ENCODE assay signal across 10 cellular contexts in genomic region chrX:106608016-106608415, GRCh38. TPM values are rescaled to one million over a fixed set of nuclear protein-coding genes. Genes with fewer than 3 reads are reported as not detected.
DNase-seq lines count a peak whose midpoint lies in the region; ATAC-seq lines count a peak whose summit lies in the region.
"Had no signal": no experiment of that assay in that cellular context is flagged by ENCODE, and none has a peak within 500 bp of the region (broad histone marks: within the 10 kb centered on the region; RNA-seq: fewer than 3 reads in every experiment).

No MANE protein-coding gene starts in this region.

- intact Hi-C loops in activated CD4-positive, alpha-beta memory T cell treated with anti-CD3 and anti-CD28 coated beads for 36 hours (cut with micrococcal nuclease) = no loop called here

- DNase-seq in activated T-cell treated with anti-CD3 and anti-CD28 coated beads, Interleukin-2, amount 50 U/mL, for 72 hours = peak; percentile 4 to 7
- no peak for DNase-seq in activated T-cell treated with anti-CD3 and anti-CD28 coated beads, Interleukin-2, amount 50 U/mL, for 24 hours
- DNase-seq in NCI-H187 (lab: John Stamatoyannopoulos, UW) = peak; percentile 8 to 18
- DNase-seq in activated CD4-positive, alpha-beta memory T cell treated with anti-CD3 and anti-CD28 coated beads for 36 hours = peak; percentile 45
- no peak for DNase-seq in stimulated activated effector memory CD8-positive, alpha-beta T cell treated with anti-CD3 and anti-CD28 coated beads, Interleukin-12 subunit alpha, Interleukin-12 subunit beta, amount 100 ng/mL, for 72 hours (ENCODE audit: low spot score in 2 of 2)
- DNase-seq in midbrain (lab: John Stamatoyannopoulos, UW) = no peak
- no peak for DNase-seq in amniotic stem cell (lab: John Stamatoyannopoulos, UW)
- DNase-seq: SJCRH30, uterus had no signal

- ATAC-seq in activated T-cell treated with anti-CD3 and anti-CD28 coated beads, Interleukin-2, amount 50 U/mL, for 72 hours (replicated peaks in 1 of 2) = peak in 1 of 2 donors; percentile 32
- peak; percentile 56 for ATAC-seq in stimulated activated effector memory CD8-positive, alpha-beta T cell treated with anti-CD3 and anti-CD28 coated beads, Interleukin-12 subunit alpha, Interleukin-12 subunit beta, amount 100 ng/mL, for 72 hours
- ATAC-seq in GM19467 (IDR thresholded peaks at IDR 0.05; ENCODE audit: unreplicated experiment) = no peak

- POLR2A ChIA-PET in activated CD4-positive, alpha-beta memory T cell treated with anti-CD3 and anti-CD28 coated beads for 36 hours (lab: Charles Lee) = no interaction called here

- peak overlapping the region in 1 of 2 donors; percentile 31 for H3K4me3 Mint-ChIP-seq in activated T-cell treated with anti-CD3 and anti-CD28 coated beads, Interleukin-2, amount 50 U/mL, for 72 hours
- H3K4me3 Mint-ChIP-seq in activated T-cell treated with anti-CD3 and anti-CD28 coated beads, Interleukin-2, amount 50 U/mL, for 24 hours = no peak overlapping the region
- no peak overlapping the region for H3K4me3 Mint-ChIP-seq in activated CD4-positive, alpha-beta memory T cell treated with anti-CD3 and anti-CD28 coated beads for 36 hours
- no peak overlapping the region for H3K4me3 Mint-ChIP-seq in stimulated activated effector memory CD8-positive, alpha-beta T cell treated with anti-CD3 and anti-CD28 coated beads, Interleukin-12 subunit alpha, Interleukin-12 subunit beta, amount 100 ng/mL, for 72 hours

- H3K9me3 Mint-ChIP-seq in activated T-cell treated with anti-CD3 and anti-CD28 coated beads, Interleukin-2, amount 50 U/mL, for 72 hours = no peaks in the 10 kb centered on the region
- H3K9me3 Mint-ChIP-seq in activated T-cell treated with anti-CD3 and anti-CD28 coated beads, Interleukin-2, amount 50 U/mL, for 24 hours = no peaks in the 10 kb centered on the region
- H3K9me3 Mint-ChIP-seq in activated CD4-positive, alpha-beta memory T cell treated with anti-CD3 and anti-CD28 coated beads for 36 hours = no peaks in the 10 kb centered on the region
- H3K9me3 Mint-ChIP-seq in stimulated activated effector memory CD8-positive, alpha-beta T cell treated with anti-CD3 and anti-CD28 coated beads, Interleukin-12 subunit alpha, Interleukin-12 subunit beta, amount 100 ng/mL, for 72 hours = no peaks in the 10 kb centered on the region

- H3K27ac Mint-ChIP-seq in activated T-cell treated with anti-CD3 and anti-CD28 coated beads, Interleukin-2, amount 50 U/mL, for 72 hours = no peak overlapping the region
- no peak overlapping the region for H3K27ac Mint-ChIP-seq in activated T-cell treated with anti-CD3 and anti-CD28 coated beads, Interleukin-2, amount 50 U/mL, for 24 hours
- peak overlapping the region; percentile 42 for H3K27ac Mint-ChIP-seq in activated CD4-positive, alpha-beta memory T cell treated with anti-CD3 and anti-CD28 coated beads for 36 hours
- H3K27ac Mint-ChIP-seq in stimulated activated effector memory CD8-positive, alpha-beta T cell treated with anti-CD3 and anti-CD28 coated beads, Interleukin-12 subunit alpha, Interleukin-12 subunit beta, amount 100 ng/mL, for 72 hours = no peak overlapping the region

- H3K4me1 Mint-ChIP-seq in activated T-cell treated with anti-CD3 and anti-CD28 coated beads, Interleukin-2, amount 50 U/mL, for 72 hours (ENCODE audit: low read depth) = peaks cover 19% of the 10 kb centered on the region
- peaks cover 20% of the 10 kb centered on the region for H3K4me1 Mint-ChIP-seq in activated T-cell treated with anti-CD3 and anti-CD28 coated beads, Interleukin-2, amount 50 U/mL, for 24 hours (ENCODE audit: low read depth)
- H3K4me1 Mint-ChIP-seq in activated CD4-positive, alpha-beta memory T cell treated with anti-CD3 and anti-CD28 coated beads for 36 hours (ENCODE audit: low read depth) = peaks cover 15% of the 10 kb centered on the region
- peaks cover 6% of the 10 kb centered on the region for H3K4me1 Mint-ChIP-seq in stimulated activated effector memory CD8-positive, alpha-beta T cell treated with anti-CD3 and anti-CD28 coated beads, Interleukin-12 subunit alpha, Interleukin-12 subunit beta, amount 100 ng/mL, for 72 hours

- peaks cover 3 to 5% of the 10 kb centered on the region in 2 donors for H3K36me3 Mint-ChIP-seq in activated T-cell treated with anti-CD3 and anti-CD28 coated beads, Interleukin-2, amount 50 U/mL, for 72 hours (ENCODE audit: insufficient read depth in 2 of 2)
- H3K36me3 Mint-ChIP-seq in activated T-cell treated with anti-CD3 and anti-CD28 coated beads, Interleukin-2, amount 50 U/mL, for 24 hours (ENCODE audit: low read depth) = no peaks in the 10 kb centered on the region
- H3K36me3 Mint-ChIP-seq in activated CD4-positive, alpha-beta memory T cell treated with anti-CD3 and anti-CD28 coated beads for 36 hours = no peaks in the 10 kb centered on the region
- no peaks in the 10 kb centered on the region for H3K36me3 Mint-ChIP-seq in stimulated activated effector memory CD8-positive, alpha-beta T cell treated with anti-CD3 and anti-CD28 coated beads, Interleukin-12 subunit alpha, Interleukin-12 subunit beta, amount 100 ng/mL, for 72 hours

- CTCF ChIA-PET in activated CD4-positive, alpha-beta memory T cell treated with anti-CD3 and anti-CD28 coated beads for 36 hours (lab: Charles Lee) = no interaction called here

- H3K27me3 Mint-ChIP-seq in activated T-cell treated with anti-CD3 and anti-CD28 coated beads, Interleukin-2, amount 50 U/mL, for 72 hours (ENCODE audit: low read depth) = peaks cover 39% of the 10 kb centered on the region
- peaks cover 21% of the 10 kb centered on the region for H3K27me3 Mint-ChIP-seq in activated T-cell treated with anti-CD3 and anti-CD28 coated beads, Interleukin-2, amount 50 U/mL, for 24 hours
- no peaks in the 10 kb centered on the region for H3K27me3 Mint-ChIP-seq in activated CD4-positive, alpha-beta memory T cell treated with anti-CD3 and anti-CD28 coated beads for 36 hours

RNA-seq across cellular contexts. Expression of gene RADX, which starts 3.8 kb away (rescaled TPM):
- 10 to 100 TPM in 1 of 2 donors, 1 to 10 TPM in 1; 9.2 to 10.6 TPM for total RNA-seq in activated T-cell treated with anti-CD3 and anti-CD28 coated beads, Interleukin-2, amount 50 U/mL, for 72 hours
- 10 to 100 TPM; 11.8 to 12.7 TPM for total RNA-seq in activated CD4-positive, alpha-beta memory T cell treated with anti-CD3 and anti-CD28 coated beads for 36 hours

Comparison
In these comparisons a context has a peak if more than half of its experiments do, and no peak if none do; other contexts are left out.
1. DNase-seq: peak in activated T-cell treated with anti-CD3 and anti-CD28 coated beads, Interleukin-2, amount 50 U/mL, for 72 hours (2 of 2), NCI-H187 (2 of 2) and activated CD4-positive, alpha-beta memory T cell treated with anti-CD3 and anti-CD28 coated beads for 36 hours (single experiment); none in activated T-cell treated with anti-CD3 and anti-CD28 coated beads, Interleukin-2, amount 50 U/mL, for 24 hours (single experiment), stimulated activated effector memory CD8-positive, alpha-beta T cell treated with anti-CD3 and anti-CD28 coated beads, Interleukin-12 subunit alpha, Interleukin-12 subunit beta, amount 100 ng/mL, for 72 hours (0 of 2), midbrain (single experiment) and amniotic stem cell (single experiment).